In genomic region chr22:30607300-30607930, GRCh38 we compare ENCODE assay signal across 8 cellular contexts. TPM values are rescaled to one million over a fixed set of nuclear protein-coding genes. Genes with fewer than 3 reads are reported as not detected.
DNase-seq lines count a peak whose midpoint lies in the region; ATAC-seq and TF ChIP-seq lines count a peak whose summit lies in the region.

No MANE protein-coding gene starts in this region.

- TF ChIP-seq CTCF in AG10803 (conservative IDR thresholded peaks at IDR 0.05; ENCODE audit: low read length) (no peak), natural killer cell (IDR thresholded peaks at IDR 0.05) (no peak)

- peak overlapping the region; percentile 84 for H3K4me3 Mint-ChIP-seq in dendritic cell treated with granulocyte-macrophage colony-stimulating factor and Interleukin-4, amounts not matched to agents 40 ng/mL and 50 ng/mL, for 4 days
- peak overlapping the region; percentile 75 for H3K4me3 Mint-ChIP-seq in natural killer cell

- ATAC-seq in natural killer cell (no peak), GM18520 (IDR thresholded peaks at IDR 0.05; ENCODE audit: unreplicated experiment) (no peak)

- H3K36me3 Mint-ChIP-seq in dendritic cell treated with granulocyte-macrophage colony-stimulating factor and Interleukin-4, amounts not matched to agents 40 ng/mL and 50 ng/mL, for 4 days (ENCODE audit: low read depth): peaks cover 29% of the 10 kb centered on the region
- no peaks in the 10 kb centered on the region for H3K36me3 Mint-ChIP-seq in natural killer cell

- no peaks in the 10 kb centered on the region for H3K27me3 Mint-ChIP-seq in dendritic cell treated with granulocyte-macrophage colony-stimulating factor and Interleukin-4, amounts not matched to agents 40 ng/mL and 50 ng/mL, for 4 days
- H3K27me3 Mint-ChIP-seq in natural killer cell (ENCODE audit: low read depth in 2 of 2): peaks cover 0 to 7% of the 10 kb centered on the region in 2 donors

- H3K4me3 ChIP-seq in AG10803 (ENCODE audit: low read length): peak overlapping the region; percentile 67

- no peaks in the 10 kb centered on the region for H3K9me3 Mint-ChIP-seq in dendritic cell treated with granulocyte-macrophage colony-stimulating factor and Interleukin-4, amounts not matched to agents 40 ng/mL and 50 ng/mL, for 4 days
- H3K9me3 Mint-ChIP-seq in natural killer cell: no peaks in the 10 kb centered on the region

- H3K36me3 ChIP-seq in KOPT-K1 (ENCODE audit: insufficient read depth, low read length): no peaks in the 10 kb centered on the region

- peak overlapping the region; percentile 86 for H3K27ac Mint-ChIP-seq in dendritic cell treated with granulocyte-macrophage colony-stimulating factor and Interleukin-4, amounts not matched to agents 40 ng/mL and 50 ng/mL, for 4 days
- H3K27ac Mint-ChIP-seq in natural killer cell: peak overlapping the region in 1 of 2 donors; percentile 86

- H3K4me1 Mint-ChIP-seq in dendritic cell treated with granulocyte-macrophage colony-stimulating factor and Interleukin-4, amounts not matched to agents 40 ng/mL and 50 ng/mL, for 4 days (ENCODE audit: low read depth): peaks cover 66% of the 10 kb centered on the region
- H3K4me1 Mint-ChIP-seq in natural killer cell: peaks cover 13 to 27% of the 10 kb centered on the region in 2 donors

- no peaks in the 10 kb centered on the region for H3K9me3 ChIP-seq in KOPT-K1 (ENCODE audit: insufficient read depth, low read length, poor library complexity, severe bottlenecking)

- DNase-seq in AG10803 (ENCODE audit: low read depth) (no peak), natural killer cell (no peak), HK-2 (ENCODE audit: unreplicated experiment) (no peak), SHP77 treated with DMSO at 0.1 percent for 48 hours (lab: John Stamatoyannopoulos, UW) (no peak), NCI-H2196 treated with DMSO at 0.1 percent for 48 hours (lab: John Stamatoyannopoulos, UW; ENCODE audit: unreplicated experiment) (no peak)

- peak overlapping the region; percentile 44 for H3K27ac ChIP-seq in KOPT-K1 (ENCODE audit: low read depth, low read length, poor library complexity, severe bottlenecking)

- intact Hi-C loops in dendritic cell treated with granulocyte-macrophage colony-stimulating factor and Interleukin-4, amounts not matched to agents 40 ng/mL and 50 ng/mL, for 4 days (cut with micrococcal nuclease): no loop called here
- intact Hi-C loops in natural killer cell (cut with micrococcal nuclease): no loop called here

RNA-seq across cellular contexts. Expression of gene TCN2, which starts 0.4 kb away (rescaled TPM):
- total RNA-seq in natural killer cell: 1 to 10 TPM in 1 of 3 donors, under 1 TPM in 2; 0.42 to 1.2 (median 0.95) TPM

RNA-seq across cellular contexts. Expression of gene PES1, which starts 15.7 kb away (rescaled TPM):
- 10 to 100 TPM; 30.9 to 39.7 (median 34.9) TPM for total RNA-seq in natural killer cell

RNA-seq across cellular contexts. Expression of gene SLC35E4, which starts 28.2 kb away (rescaled TPM):
- total RNA-seq in natural killer cell: 1 to 10 TPM; 2.9 to 5.8 (median 2.9) TPM

RNA-seq across cellular contexts. Expression of gene GAL3ST1, which starts 33.0 kb away (rescaled TPM):
- not detected for total RNA-seq in natural killer cell
